1 cellular context compared by ENCODE assay signal in the genomic region with DNA sequence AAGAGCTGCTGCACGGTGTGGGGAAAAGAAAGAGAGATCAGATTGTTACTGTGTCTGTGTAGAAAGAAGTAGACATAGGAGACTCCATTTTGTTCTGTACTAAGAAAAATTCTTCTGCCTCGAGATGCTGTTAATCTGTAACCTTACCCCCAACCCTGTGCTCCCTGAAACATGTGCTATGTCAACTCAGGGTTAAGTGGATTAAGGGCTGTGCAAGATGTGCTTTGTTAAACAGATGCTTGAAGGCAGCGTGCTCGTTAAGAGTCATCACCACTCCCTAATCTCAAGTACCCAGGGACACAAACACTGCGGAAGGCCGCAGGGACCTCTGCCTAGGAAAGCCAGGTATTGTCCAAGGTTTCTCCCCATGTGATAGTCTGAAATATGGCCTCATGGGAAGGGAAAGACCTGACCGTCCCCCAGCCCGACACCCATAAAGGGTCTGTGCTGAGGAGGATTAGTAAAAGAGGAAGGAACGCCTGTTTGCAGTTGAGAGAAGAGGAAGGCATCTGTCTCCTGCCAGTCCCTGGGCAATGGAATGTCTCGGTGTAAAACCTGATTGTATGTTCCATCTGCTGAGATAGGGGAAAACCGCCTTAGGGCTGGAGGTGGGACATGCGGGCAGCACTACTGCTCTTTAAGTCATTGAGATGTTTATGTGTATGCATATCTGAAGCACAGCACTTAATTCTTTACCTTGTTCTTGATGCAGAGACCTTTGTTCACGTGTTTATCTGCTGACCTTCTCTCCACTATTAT.
TF ChIP-seq lines count a peak whose summit lies in the region.

No MANE protein-coding gene starts in this region.

TF ChIP-seq in GM12878, 131 proteins besides CTCF, POLR2A, EP300 and RAD21:
- peak; percentile 46; the same call in 1 of the 2 replicates for TF ChIP-seq POLR2AphosphoS5 (IDR thresholded peaks at IDR 0.05; ENCODE audit: low read length)
TF ChIP-seq in GM12878: peak in this region for 1; not testable (repeated sequence) for 130.
